Comparison of ENCODE assay signal across 25 cellular contexts in genomic region chr11:26021026-26021425, GRCh38.
"Had no signal": no experiment of that assay in that cellular context is flagged by ENCODE, and none has a peak within 500 bp of the region (broad histone marks: within the 10 kb centered on the region; RNA-seq: fewer than 3 reads in every experiment).

No MANE protein-coding gene starts in this region.

- H3K9ac ChIP-seq: neural progenitor cell, parathyroid adenoma had no signal

- H3K9me3 ChIP-seq: colonic mucosa, esophagus muscularis mucosa, heart right ventricle, lower lobe of right lung, mucosa of descending colon, sigmoid colon, stomach, thyroid gland, vagina had no signal

- H3K27me3 ChIP-seq: colonic mucosa, esophagus muscularis mucosa, heart right ventricle, neural progenitor cell, sigmoid colon, stomach, thyroid gland, vagina had no signal

- H3K4me3 ChIP-seq: colonic mucosa, esophagus muscularis mucosa, heart right ventricle, lower lobe of right lung, mucosa of descending colon, neural progenitor cell, sigmoid colon, stomach, thyroid gland, vagina had no signal

- H3K79me2 ChIP-seq: parathyroid adenoma had no signal

- FAIRE-seq: islet of Langerhans had no signal

- ATAC-seq: heart right ventricle; left ventricle myocardium superior; lower lobe of right lung; mucosa of descending colon; natural killer cell treated with Interleukin-12 subunit alpha and Interleukin-12 subunit beta and Interleukin-15 and Interleukin-18, amount 100 ng/mL, for 72 hours; right cardiac atrium; stimulated activated effector memory CD8-positive, alpha-beta T cell treated with anti-CD3 and anti-CD28 coated beads, Interleukin-12 subunit alpha, Interleukin-12 subunit beta, amount 100 ng/mL, for 72 hours had no signal

- H3K4me2 ChIP-seq: neural progenitor cell had no signal

- H3K36me3 ChIP-seq: colonic mucosa, esophagus muscularis mucosa, heart right ventricle, lower lobe of right lung, neural progenitor cell, sigmoid colon, stomach, thyroid gland, vagina had no signal

- H3K27ac ChIP-seq: colonic mucosa, esophagus muscularis mucosa, heart right ventricle, lower lobe of right lung, neural progenitor cell, parathyroid adenoma, sigmoid colon, stomach, thyroid gland, vagina had no signal

- DNase-seq: colonic mucosa; effector CD8-positive, alpha-beta T cell; endodermal cell; foreskin melanocyte; glutamatergic neuron; heart right ventricle; hippocampal formation; left ventricle myocardium superior; lower lobe of right lung; mucosa of descending colon; naive B cell; right cardiac atrium; sigmoid colon; stimulated activated CD4-positive, alpha-beta T cell treated with anti-CD3 and anti-CD28 coated beads, Interleukin-2, amount 100 ng/mL, for 24 hours; stimulated activated CD4-positive, alpha-beta T cell treated with anti-CD3 and anti-CD28 coated beads, Interleukin-4, amount 100 ng/mL, for 24 hours; stimulated activated naive CD4-positive, alpha-beta T cell treated with Interleukin-2 at 50 U/mL for 16 hours; stomach; thyroid gland had no signal

- H3K4me1 ChIP-seq: colonic mucosa, heart right ventricle, neural progenitor cell, parathyroid adenoma, thyroid gland, vagina had no signal

- H2AFZ ChIP-seq: neural progenitor cell, parathyroid adenoma had no signal
